27 cellular contexts compared by ENCODE assay signal in genomic region chr1:223421676-223422075, GRCh38. TPM values are rescaled to one million over a fixed set of nuclear protein-coding genes. Genes with fewer than 3 reads are reported as not detected.
DNase-seq lines count a peak whose midpoint lies in the region; ATAC-seq, FAIRE-seq and TF ChIP-seq lines count a peak whose summit lies in the region.
"Had no signal": no experiment of that assay in that cellular context is flagged by ENCODE, and none has a peak within 500 bp of the region (broad histone marks: within the 10 kb centered on the region; RNA-seq: fewer than 3 reads in every experiment).

No MANE protein-coding gene starts in this region.

- H3K4me3 ChIP-seq in HEK293 (ENCODE audit: low read depth, low read length) (no peak overlapping the region), bronchial epithelial cell (ENCODE audit: low read depth, low read length) (no peak overlapping the region), SK-N-SH (ENCODE audit: low read depth in 2 of 2, low read length in 1 of 2) (no peak overlapping the region)
- H3K4me3 ChIP-seq: Peyer's patch, right lobe of liver, suprapubic skin had no signal

- H3K79me2 ChIP-seq in SK-N-SH (ENCODE audit: insufficient read depth) = no peaks in the 10 kb centered on the region

- no peak overlapping the region for H2AFZ ChIP-seq in SK-N-SH (ENCODE audit: low read depth)

- no peak for TF ChIP-seq EP300 in SK-N-SH (IDR thresholded peaks at IDR 0.05; ENCODE audit: borderline replicate concordance in 1 of 2, low read depth in 1 of 2, low read length in 1 of 2)

- H3K27ac ChIP-seq in HEK293 (ENCODE audit: extremely low read depth, low read depth, low read length) (no peak overlapping the region), SK-N-SH (ENCODE audit: low read depth in 2 of 2, low read length in 1 of 2) (no peak overlapping the region)
- H3K27ac ChIP-seq: epithelial cell of prostate, Peyer's patch, right lobe of liver, suprapubic skin, WERI-Rb-1 had no signal

- WGBS in SK-N-SH (ENCODE audit: low lambda C conversion rate) = 4% methylated on average over 2 of the region's 2 CpGs

- H3K4me1 ChIP-seq in HEK293 (ENCODE audit: control insufficient read depth, insufficient read depth, low read length) = no peaks in the 10 kb centered on the region
- H3K4me1 ChIP-seq in SK-N-SH (ENCODE audit: control insufficient read depth in 1 of 2, insufficient read depth in 2 of 2, low read depth in 1 of 2, low read length in 1 of 2) = no peaks in the 10 kb centered on the region
- H3K4me1 ChIP-seq: Peyer's patch had no signal

- TF ChIP-seq CTCF in HEK293 (tag by site-specific recombination; IDR thresholded peaks at IDR 0.05) (no peak), bronchial epithelial cell (IDR thresholded peaks at IDR 0.05; ENCODE audit: insufficient read depth, low read length, severe bottlenecking) (no peak), SK-N-SH (IDR thresholded peaks at IDR 0.05) (no peak)

- no peaks in the 10 kb centered on the region for H3K36me3 ChIP-seq in HEK293 (ENCODE audit: control insufficient read depth in 2 of 2, insufficient read depth in 1 of 2, low read length in 2 of 2)
- H3K36me3 ChIP-seq in bronchial epithelial cell (ENCODE audit: control insufficient read depth, insufficient read depth, low read length) = no peaks in the 10 kb centered on the region
- H3K36me3 ChIP-seq in SK-N-SH (replicated peaks in 1 of 2; ENCODE audit: control insufficient read depth in 1 of 2, insufficient read depth in 2 of 2, low read length in 1 of 2) = no peaks in the 10 kb centered on the region
- H3K36me3 ChIP-seq: Peyer's patch, right lobe of liver, suprapubic skin, WERI-Rb-1 had no signal

- no peak for ATAC-seq in HG02571 (IDR thresholded peaks at IDR 0.05; ENCODE audit: unreplicated experiment)
- ATAC-seq: activated T-cell treated with anti-CD3 and anti-CD28 coated beads, Interleukin-2, amount 50 U/mL, for 4 hours; left colon had no signal

- CTCF ChIA-PET in HEK293 (lab: Yijun Ruan, JAX) (no interaction called here), SK-N-SH (lab: Yijun Ruan, JAX) (no interaction called here)

- no peak overlapping the region for H3K9ac ChIP-seq in SK-N-SH

- H3K9me2 ChIP-seq in SK-N-SH = no peaks in the 10 kb centered on the region

- POLR2A ChIA-PET in HEK293 (lab: Yijun Ruan, JAX) (no interaction called here), SK-N-SH (lab: Yijun Ruan, JAX) (no interaction called here)

- no peaks in the 10 kb centered on the region for H4K20me1 ChIP-seq in SK-N-SH (ENCODE audit: insufficient read depth)

- DNase-seq in DMS 273 (lab: John Stamatoyannopoulos, UW; ENCODE audit: unreplicated experiment) (peak; percentile 67), bronchial epithelial cell (ENCODE audit: low read depth) (peak; percentile 93), myocyte (ENCODE audit: low read depth) (peak; percentile 39), SK-N-SH (no peak), cortex of kidney (lab: John Stamatoyannopoulos, UW) (no peak), AML-193 (lab: John Stamatoyannopoulos, UW) (no peak)
- DNase-seq: activated CD4-positive, alpha-beta T cell treated with anti-CD3 and anti-CD28 coated beads for 48 hours; activated naive CD4-positive, alpha-beta T cell; activated T-cell treated with anti-CD3 and anti-CD28 coated beads, Interleukin-2, amount 50 U/mL, for 4 hours; head of caudate nucleus; Karpas-422; left colon; MV-4-11; NCI-H69; Peyer's patch; stimulated activated naive CD4-positive, alpha-beta T cell; T1000; WERI-Rb-1 had no signal

- H3K9me3 ChIP-seq in HEK293 (ENCODE audit: control insufficient read depth, insufficient read depth, low read depth, low read length) (no peaks in the 10 kb centered on the region), SK-N-SH (no peaks in the 10 kb centered on the region)
- H3K9me3 ChIP-seq: Peyer's patch, right lobe of liver, suprapubic skin had no signal

- no peak overlapping the region for H3K4me2 ChIP-seq in SK-N-SH

- TF ChIP-seq RAD21 in SK-N-SH (IDR thresholded peaks at IDR 0.05; ENCODE audit: low read length) = no peak

- H3K27me3 ChIP-seq in bronchial epithelial cell (ENCODE audit: control insufficient read depth, insufficient read depth, low read length) = no peaks in the 10 kb centered on the region
- no peaks in the 10 kb centered on the region for H3K27me3 ChIP-seq in SK-N-SH (ENCODE audit: insufficient read depth)
- H3K27me3 ChIP-seq: Peyer's patch, right lobe of liver, suprapubic skin had no signal

- peak; percentile 18 for FAIRE-seq in bronchial epithelial cell (lab: Jason Lieb, UNC)
- FAIRE-seq: H54 had no signal

- H3F3A ChIP-seq in SK-N-SH (replicated peaks; ENCODE audit: insufficient read depth) = no peaks in the 10 kb centered on the region

TF ChIP-seq in HEK293, 187 proteins besides CTCF, POLR2A, EP300 and RAD21:
- peak; percentile 49; the same call in 1 of the 2 replicates for TF ChIP-seq ZBTB48 (tag by site-specific recombination; IDR thresholded peaks at IDR 0.05)
- no peak for TF ChIP-seq ZNF777 (tag by site-specific recombination; IDR thresholded peaks at IDR 0.05; ENCODE audit: borderline replicate concordance)

TF ChIP-seq in SK-N-SH, 30 proteins besides CTCF, POLR2A, EP300 and RAD21 (continues in another document):
- TF ChIP-seq MXI1 (IDR thresholded peaks at IDR 0.05; ENCODE audit: low read depth, low read length) (no peak), PBX3 (IDR thresholded peaks at IDR 0.05) (no peak), ELF1 (IDR thresholded peaks at IDR 0.05) (no peak), NFIC (IDR thresholded peaks at IDR 0.05; ENCODE audit: borderline replicate concordance) (no peak), CHD2 (IDR thresholded peaks at IDR 0.05; ENCODE audit: low read length, partially characterized antibody) (no peak), FOSL2 (IDR thresholded peaks at IDR 0.05; ENCODE audit: borderline replicate concordance, low read depth) (no peak), TCF12 (IDR thresholded peaks at IDR 0.05) (no peak), NRF1 (IDR thresholded peaks at IDR 0.05; ENCODE audit: low read depth, low read length) (no peak), GABPA (IDR thresholded peaks at IDR 0.05; ENCODE audit: low read depth) (no peak), TEAD4 (IDR thresholded peaks at IDR 0.05; ENCODE audit: borderline replicate concordance, insufficient read depth) (no peak), RXRA (IDR thresholded peaks at IDR 0.05; ENCODE audit: borderline replicate concordance, low read depth) (no peak), ZBTB33 (IDR thresholded peaks at IDR 0.05; ENCODE audit: borderline replicate concordance, low read depth) (no peak), POLR2AphosphoS5 (IDR thresholded peaks at IDR 0.05; ENCODE audit: low read depth, low read length) (no peak), MEF2A (IDR thresholded peaks at IDR 0.05; ENCODE audit: borderline replicate concordance, low read depth) (no peak), FOXM1 (IDR thresholded peaks at IDR 0.05; ENCODE audit: low read depth) (no peak)

RNA-seq across cellular contexts. Expression of gene CCDC185, which starts 28.5 kb away (rescaled TPM):
- not detected in 2 replicates for total RNA-seq in bronchial epithelial cell
- not detected in 2 replicates for total RNA-seq in myocyte
- polyA plus RNA-seq in myocyte (2012) = not detected
- polyA plus RNA-seq in SK-N-SH (2012; rRNA removed) = not detected in 2 replicates
- not detected in 2 replicates for polyA plus RNA-seq in SK-N-SH (2012; cell fraction: cytosol; rRNA removed)
- polyA plus RNA-seq in SK-N-SH (2012; cell fraction: nucleus; rRNA removed) = not detected in 2 replicates
- total RNA-seq: activated T-cell treated with anti-CD3 and anti-CD28 coated beads, Interleukin-2, amount 50 U/mL, for 4 hours; cerebellum; left colon; Peyer's patch; posterior vena cava; right lobe of liver; suprapubic skin; urinary bladder had no signal
- polyA plus RNA-seq: urinary bladder had no signal

RNA-seq across cellular contexts. Expression of gene SUSD4, which starts 57.7 kb away (rescaled TPM):
- total RNA-seq in bronchial epithelial cell (0.79 and 3.1 TPM in 2 replicates), myocyte (2.0 and 4.1 TPM in 2 replicates)
- 2.4 TPM for polyA plus RNA-seq in myocyte (2012)
- 0.21 and 0.31 TPM in 2 replicates for polyA plus RNA-seq in SK-N-SH (2012; rRNA removed)
- 0.06 and 0.30 TPM in 2 replicates for polyA plus RNA-seq in SK-N-SH (2012; cell fraction: cytosol; rRNA removed)
- 0.39 and 1.8 TPM in 2 replicates for polyA plus RNA-seq in SK-N-SH (2012; cell fraction: nucleus; rRNA removed)

Comparison
In these comparisons a context has a peak if more than half of its experiments do, and no peak if none do; other contexts are left out.
1. DNase-seq: peak in DMS 273 (single experiment), bronchial epithelial cell (single experiment) and myocyte (single experiment); none in SK-N-SH (single experiment), cortex of kidney (single experiment) and AML-193 (0 of 2).